1 cellular context compared by ENCODE assay signal in genomic region chr3:193389335-193389734, GRCh38.
TF ChIP-seq lines count a peak whose summit lies in the region.

No MANE protein-coding gene starts in this region.

TF ChIP-seq in GM23338, 12 proteins besides CTCF, POLR2A, EP300 and RAD21 (continued from another document):
- TF ChIP-seq ETS1 (IDR thresholded peaks at IDR 0.05) = no peak
- no peak for TF ChIP-seq EZH2phosphoT487 (IDR thresholded peaks at IDR 0.05; ENCODE audit: unreplicated experiment)
- peak; percentile 86 for TF ChIP-seq NANOG (IDR thresholded peaks at IDR 0.05; ENCODE audit: borderline replicate concordance)
